24 cellular contexts compared by ENCODE assay signal in genomic region chr6:82740066-82740465, GRCh38.
A peak's percentile ranks its signal among the peaks of the same experiment; 100 is the strongest.
DNase-seq lines count a peak whose midpoint lies in the region; ATAC-seq, FAIRE-seq and TF ChIP-seq lines count a peak whose summit lies in the region.
"Had no signal": no experiment of that assay in that cellular context is flagged by ENCODE, and none has a peak within 500 bp of the region (broad histone marks: within the 10 kb centered on the region; RNA-seq: fewer than 3 reads in every experiment).

No MANE protein-coding gene starts in this region.

- H3K27ac ChIP-seq in HepG2 (ENCODE audit: extremely low read length, insufficient read depth, low read length): no peak overlapping the region
- H3K27ac ChIP-seq: RWPE1 had no signal

- no peaks in the 10 kb centered on the region for H3K27me3 Mint-ChIP-seq in WTC11 (ENCODE audit: low read depth)
- H3K27me3 Mint-ChIP-seq in neural crest cell (ENCODE audit: low read depth): no peaks in the 10 kb centered on the region

- CTCF ChIA-PET in WTC11 (lab: Charles Lee): interaction anchor here (1.3 to 1.4 kb wide), 2 partner anchors 325 to 328 kb away, joined by 3 to 4 read pairs; partner anchors contain the start of genes DOP1A and UBE3D
- CTCF ChIA-PET in HepG2 (lab: Yijun Ruan, JAX; ENCODE audit: low intra/inter-chr PET ratio, low total read pairs): no interaction called here

- DNase-seq in NCI-H82 (lab: John Stamatoyannopoulos, UW): peak; percentile 45
- no peak for DNase-seq in NCI-H82 treated with DMSO at 0.1 percent for 48 hours (lab: John Stamatoyannopoulos, UW; ENCODE audit: unreplicated experiment)
- no peak for DNase-seq in WTC11 (ENCODE audit: low spot score)
- no peak for DNase-seq in neural crest cell (ENCODE audit: low read depth, low spot score)
- no peak for DNase-seq in HUDEP-2 (lab: John Stamatoyannopoulos, UW; ENCODE audit: unreplicated experiment in 76 of 76)
- no peak for DNase-seq in HepG2 (ENCODE audit: low spot score)
- DNase-seq: EL; GF-D8; KBM-7; MM.1S; NCI-H1048; NCI-H1417 treated with DMSO at 0.1 percent for 48 hours; NCI-H1930; NCI-H2171; NCI-H524 treated with DMSO at 0.1 percent for 48 hours; NK-92 treated with Interleukin-12 subunit alpha and Interleukin-12 subunit beta, amount 100 ng/mL, for 24 hours; SIG-M5; SK-N-SH had no signal

- H3K27ac Mint-ChIP-seq in WTC11: peak overlapping the region; percentile 93
- peak overlapping the region; percentile 69 for H3K27ac Mint-ChIP-seq in neural crest cell (ENCODE audit: unreplicated experiment)
- H3K27ac Mint-ChIP-seq: B cell, CD14-positive monocyte had no signal

- H3K9me3 Mint-ChIP-seq in WTC11 (0 out of 2 replicates have a peak, but pooled peaks cover 4% of the 10 kb centered on the region), neural crest cell (no peaks in the 10 kb centered on the region)

- BruUV-seq in HepG2 (replicated peaks; lab: Mats Ljungman, UMichigan): no TSS peak

- ATAC-seq in WTC11: no peak
- ATAC-seq in HepG2: no peak
- ATAC-seq in GM18502 (IDR thresholded peaks at IDR 0.05; ENCODE audit: poor library complexity, unreplicated experiment): no peak

- WGBS in HepG2 (ENCODE audit: low lambda C conversion rate): 35% methylated on average over 4 of the region's 4 CpGs

- TF ChIP-seq EP300 in HepG2 (IDR thresholded peaks at IDR 0.05; ENCODE audit: low read depth in 2 of 2, low read length in 2 of 2) (no peak), HepG2 (CRISPR knock-in tag; IDR thresholded peaks at IDR 0.05; ENCODE audit: borderline replicate concordance) (no peak)

- H4K20me1 ChIP-seq in HepG2 (ENCODE audit: insufficient read depth, low read length): no peaks in the 10 kb centered on the region

- TF ChIP-seq CTCF in WTC11 (IDR thresholded peaks at IDR 0.05): no peak
- no peak for TF ChIP-seq CTCF in neural crest cell (conservative IDR thresholded peaks at IDR 0.05)
- TF ChIP-seq CTCF in HepG2 (CRISPR knock-in tag; IDR thresholded peaks at IDR 0.05): no peak

- H3K36me3 Mint-ChIP-seq in WTC11: no peaks in the 10 kb centered on the region
- H3K36me3 Mint-ChIP-seq in neural crest cell (ENCODE audit: low read depth): no peaks in the 10 kb centered on the region
- H3K36me3 Mint-ChIP-seq: CD14-positive monocyte had no signal

- H3K9ac ChIP-seq in HepG2 (ENCODE audit: insufficient read depth, low read depth, low read length): no peak overlapping the region
- H3K9ac ChIP-seq: SK-N-SH had no signal

- no peak for TF ChIP-seq RAD21 in HepG2 (CRISPR knock-in tag; IDR thresholded peaks at IDR 0.05)

- POLR2A ChIA-PET in WTC11 (lab: Charles Lee): interaction anchor here (0.6 kb wide), 1 partner anchor 326 kb away, joined by 3 read pairs; the partner anchor contains the start of gene UBE3D
- POLR2A ChIA-PET in HepG2 (lab: Yijun Ruan, JAX): no interaction called here

- H3K4me1 Mint-ChIP-seq in WTC11 (peaks cover 63% of the 10 kb centered on the region), neural crest cell (peaks cover 38% of the 10 kb centered on the region)
- H3K4me1 Mint-ChIP-seq: B cell, CD14-positive monocyte had no signal

- H3K4me3 Mint-ChIP-seq in WTC11 (no peak overlapping the region), neural crest cell (no peak overlapping the region)
- H3K4me3 Mint-ChIP-seq: B cell, CD14-positive monocyte had no signal

- no peaks in the 10 kb centered on the region for H3K9me3 ChIP-seq in HepG2 (ENCODE audit: low read length)
- H3K9me3 ChIP-seq: SK-N-SH had no signal

- intact Hi-C loops in HepG2 (cut with micrococcal nuclease; ENCODE audit: unreplicated experiment): no loop called here

- H3K36me3 ChIP-seq in HepG2 (replicated peaks in 1 of 2; ENCODE audit: control insufficient read depth in 1 of 2, insufficient read depth in 2 of 2, low read length in 2 of 2): no peaks in the 10 kb centered on the region

- H3K4me2 ChIP-seq in HepG2 (ENCODE audit: low read depth, low read length): no peak overlapping the region
- H3K4me2 ChIP-seq: SK-N-SH had no signal

- H3K27me3 ChIP-seq in HepG2 (ENCODE audit: control insufficient read depth in 1 of 2, insufficient read depth in 2 of 2, low read length in 2 of 2): no peaks in the 10 kb centered on the region

- in situ Hi-C loops in HepG2 (cut with HindIII; ENCODE audit: extremely low pct_ligation_motif_present, low pct_unique_long_range_greater_than_20kb): no loop called here

- H2AFZ ChIP-seq in HepG2 (ENCODE audit: low read length): no peak overlapping the region

- no peak for FAIRE-seq in HepG2 (lab: Jason Lieb, UNC)
- FAIRE-seq: A204.1, H54 had no signal

- no peaks in the 10 kb centered on the region for H3K79me2 ChIP-seq in HepG2 (ENCODE audit: insufficient read depth, low read length)

- H3K4me1 ChIP-seq in HepG2 (ENCODE audit: insufficient read depth, low read length): peaks cover 17% of the 10 kb centered on the region

- H3K4me3 ChIP-seq in HepG2 (replicated peaks in 1 of 3; ENCODE audit: insufficient read depth in 1 of 3, low read depth in 2 of 3, low read length in 3 of 3): no peak overlapping the region

- TF ChIP-seq POLR2A in HepG2 (IDR thresholded peaks at IDR 0.05; ENCODE audit: insufficient read depth in 1 of 2, low read depth in 2 of 2, low read length in 2 of 2): no peak

TF ChIP-seq in WTC11, 78 proteins besides CTCF, POLR2A, EP300 and RAD21 (continues in another document):
- TF ChIP-seq ATF6 (CRISPR knock-in tag; IDR thresholded peaks at IDR 0.05) (no peak), ATF2 (CRISPR knock-in tag; IDR thresholded peaks at IDR 0.05; ENCODE audit: borderline replicate concordance, low read depth) (no peak)

TF ChIP-seq in HepG2, 621 proteins besides CTCF, POLR2A, EP300 and RAD21 (continues in another document):
- TF ChIP-seq SALL1 (CRISPR knock-in tag; IDR thresholded peaks at IDR 0.05): no peak
- TF ChIP-seq HBP1 (CRISPR knock-in tag; IDR thresholded peaks at IDR 0.05; ENCODE audit: low read depth): no peak
- TF ChIP-seq GTF3A (CRISPR knock-in tag; conservative IDR thresholded peaks at IDR 0.05): no peak
- no peak for TF ChIP-seq EHMT2 (IDR thresholded peaks at IDR 0.05; ENCODE audit: borderline replicate concordance, low read depth, low read length)
- TF ChIP-seq NPAS2 (CRISPR knock-in tag; IDR thresholded peaks at IDR 0.05; ENCODE audit: borderline replicate concordance): no peak
- TF ChIP-seq IKZF1 (IDR thresholded peaks at IDR 0.05): no peak
- TF ChIP-seq ZNF10 (CRISPR knock-in tag; IDR thresholded peaks at IDR 0.05; ENCODE audit: borderline replicate concordance, low read depth): no peak
- TF ChIP-seq SMAD9 (CRISPR knock-in tag; IDR thresholded peaks at IDR 0.05): no peak
- no peak for TF ChIP-seq TBL1XR1 (IDR thresholded peaks at IDR 0.05; ENCODE audit: borderline replicate concordance, low read length, partially characterized antibody)
- no peak for TF ChIP-seq REST (IDR thresholded peaks at IDR 0.05; ENCODE audit: borderline replicate concordance in 1 of 2, low read depth in 1 of 2, low read length in 2 of 2)
- TF ChIP-seq ZKSCAN5 (CRISPR knock-in tag; IDR thresholded peaks at IDR 0.05): no peak
- TF ChIP-seq ZNF883 (CRISPR knock-in tag; IDR thresholded peaks at IDR 0.05; ENCODE audit: not compliant biosample characterization): no peak
- no peak for TF ChIP-seq MBNL3 (CRISPR knock-in tag; conservative IDR thresholded peaks at IDR 0.05)
- TF ChIP-seq IKZF5 (CRISPR knock-in tag; IDR thresholded peaks at IDR 0.05): no peak
- no peak for TF ChIP-seq ZNF572 (CRISPR knock-in tag; IDR thresholded peaks at IDR 0.05)
